In genomic region chr15:54567408-54568040, GRCh38 we compare ENCODE assay signal across 29 cellular contexts.
"Had no signal": no experiment of that assay in that cellular context is flagged by ENCODE, and none has a peak within 500 bp of the region (broad histone marks: within the 10 kb centered on the region; RNA-seq: fewer than 3 reads in every experiment).

No MANE protein-coding gene starts in this region.

- H3K9me3 ChIP-seq: ovary, psoas muscle, right lobe of liver, sigmoid colon, stomach, thoracic aorta, thyroid gland, tibial nerve, upper lobe of right lung, uterus had no signal

- H3K36me3 Mint-ChIP-seq: naive thymus-derived CD4-positive, alpha-beta T cell; natural killer cell; neural progenitor cell; stimulated activated effector memory CD8-positive, alpha-beta T cell treated with anti-CD3 and anti-CD28 coated beads, Interleukin-12 subunit alpha, Interleukin-12 subunit beta, amount 100 ng/mL, for 72 hours; stimulated activated naive B cell treated with anti-CD40 and anti-IgM and Interleukin-4, amounts not matched to agents 10 μg/mL and 1 μg/mL and 100 μg/mL, for 72 hours had no signal

- H3K4me1 ChIP-seq: neural progenitor cell, parathyroid adenoma, psoas muscle, right lobe of liver, sigmoid colon, stomach, tibial nerve, upper lobe of right lung, uterus had no signal

- H3K4me2 ChIP-seq: neural progenitor cell had no signal

- H3K9me3 Mint-ChIP-seq: natural killer cell, nephron progenitor cell, neural progenitor cell had no signal

- H3K4me3 ChIP-seq: neural progenitor cell, ovary, psoas muscle, right lobe of liver, sigmoid colon, stomach, thoracic aorta, thyroid gland, tibial nerve, upper lobe of right lung, uterus had no signal

- H3K27me3 Mint-ChIP-seq: progenitor cell of endocrine pancreas; stimulated activated naive B cell treated with anti-CD40 and anti-IgM and Interleukin-4, amounts not matched to agents 10 μg/mL and 1 μg/mL and 100 μg/mL, for 72 hours; stimulated activated naive CD8-positive, alpha-beta T cell treated with anti-CD3 and anti-CD28 coated beads, Interleukin-15, Interleukin-2, amounts not matched to agents 100 ng/mL and 50 ng/mL, for 24 hours had no signal

- H3K27ac ChIP-seq: neural progenitor cell, ovary, parathyroid adenoma, psoas muscle, right lobe of liver, sigmoid colon, stomach, thoracic aorta, tibial nerve, upper lobe of right lung, uterus had no signal

- DNase-seq: naive thymus-derived CD4-positive, alpha-beta T cell; natural killer cell; nephron progenitor cell; occipital lobe; ovary; posterior cingulate gyrus; psoas muscle; right cardiac atrium; right lobe of liver; sigmoid colon; small intestine; stimulated activated CD4-positive, alpha-beta T cell treated with anti-CD3 and anti-CD28 coated beads, Interleukin-15, amount 100 ng/mL, for 24 hours; stimulated activated CD4-positive, alpha-beta T cell treated with anti-CD3 and anti-CD28 coated beads, Interleukin-2, amount 100 ng/mL, for 24 hours; stimulated activated CD4-positive, alpha-beta T cell treated with anti-CD3 and anti-CD28 coated beads, Interleukin-2, amount 100 ng/mL, for 48 hours; stimulated activated CD4-positive, alpha-beta T cell treated with anti-CD3 and anti-CD28 coated beads, Interleukin-4, amount 100 ng/mL, for 24 hours; stimulated activated naive B cell treated with anti-CD40 and anti-IgM and Interleukin-4, amounts not matched to agents 10 μg/mL and 1 μg/mL and 100 μg/mL, for 72 hours; stimulated activated naive CD4-positive, alpha-beta T cell treated with Interleukin-2 at 50 U/mL for 16 hours; stomach; thyroid gland; trophoblast cell; upper lobe of right lung; uterus had no signal

- H3K4me3 Mint-ChIP-seq: naive thymus-derived CD4-positive, alpha-beta T cell; natural killer cell; nephron progenitor cell; neural progenitor cell; stimulated activated effector memory CD8-positive, alpha-beta T cell treated with anti-CD3 and anti-CD28 coated beads, Interleukin-12 subunit alpha, Interleukin-12 subunit beta, amount 100 ng/mL, for 72 hours; stimulated activated naive B cell treated with anti-CD40 and anti-IgM and Interleukin-4, amounts not matched to agents 10 μg/mL and 1 μg/mL and 100 μg/mL, for 72 hours; stimulated activated naive CD8-positive, alpha-beta T cell treated with anti-CD3 and anti-CD28 coated beads, Interleukin-15, Interleukin-2, amounts not matched to agents 100 ng/mL and 50 ng/mL, for 24 hours had no signal

- H3K4me1 Mint-ChIP-seq: naive thymus-derived CD4-positive, alpha-beta T cell; natural killer cell; nephron progenitor cell; neural progenitor cell; stimulated activated effector memory CD8-positive, alpha-beta T cell treated with anti-CD3 and anti-CD28 coated beads, Interleukin-12 subunit alpha, Interleukin-12 subunit beta, amount 100 ng/mL, for 72 hours had no signal

- H3K79me2 ChIP-seq: parathyroid adenoma had no signal

- H3K36me3 ChIP-seq: neural progenitor cell, ovary, right lobe of liver, sigmoid colon, stomach, thoracic aorta, thyroid gland, tibial nerve, upper lobe of right lung, uterus had no signal

- H2AFZ ChIP-seq: neural progenitor cell, parathyroid adenoma had no signal

- ATAC-seq: naive thymus-derived CD4-positive, alpha-beta T cell; natural killer cell; psoas muscle; right cardiac atrium; right lobe of liver; stimulated activated effector memory CD8-positive, alpha-beta T cell treated with anti-CD3 and anti-CD28 coated beads, Interleukin-12 subunit alpha, Interleukin-12 subunit beta, amount 100 ng/mL, for 72 hours; stimulated activated naive B cell treated with anti-CD40 and anti-IgM and Interleukin-4, amounts not matched to agents 10 μg/mL and 1 μg/mL and 100 μg/mL, for 72 hours; upper lobe of right lung had no signal

- H3K27me3 ChIP-seq: neural progenitor cell, ovary, right lobe of liver, sigmoid colon, stomach, thyroid gland, tibial nerve, upper lobe of right lung, uterus had no signal

- H3K9ac ChIP-seq: neural progenitor cell, parathyroid adenoma had no signal

- H3K27ac Mint-ChIP-seq: naive thymus-derived CD4-positive, alpha-beta T cell; natural killer cell; nephron progenitor cell; neural progenitor cell; progenitor cell of endocrine pancreas; stimulated activated effector memory CD8-positive, alpha-beta T cell treated with anti-CD3 and anti-CD28 coated beads, Interleukin-12 subunit alpha, Interleukin-12 subunit beta, amount 100 ng/mL, for 72 hours; stimulated activated naive B cell treated with anti-CD40 and anti-IgM and Interleukin-4, amounts not matched to agents 10 μg/mL and 1 μg/mL and 100 μg/mL, for 72 hours; stimulated activated naive CD8-positive, alpha-beta T cell treated with anti-CD3 and anti-CD28 coated beads, Interleukin-15, Interleukin-2, amounts not matched to agents 100 ng/mL and 50 ng/mL, for 24 hours had no signal
